23 cellular contexts compared by ENCODE assay signal in the genomic region with DNA sequence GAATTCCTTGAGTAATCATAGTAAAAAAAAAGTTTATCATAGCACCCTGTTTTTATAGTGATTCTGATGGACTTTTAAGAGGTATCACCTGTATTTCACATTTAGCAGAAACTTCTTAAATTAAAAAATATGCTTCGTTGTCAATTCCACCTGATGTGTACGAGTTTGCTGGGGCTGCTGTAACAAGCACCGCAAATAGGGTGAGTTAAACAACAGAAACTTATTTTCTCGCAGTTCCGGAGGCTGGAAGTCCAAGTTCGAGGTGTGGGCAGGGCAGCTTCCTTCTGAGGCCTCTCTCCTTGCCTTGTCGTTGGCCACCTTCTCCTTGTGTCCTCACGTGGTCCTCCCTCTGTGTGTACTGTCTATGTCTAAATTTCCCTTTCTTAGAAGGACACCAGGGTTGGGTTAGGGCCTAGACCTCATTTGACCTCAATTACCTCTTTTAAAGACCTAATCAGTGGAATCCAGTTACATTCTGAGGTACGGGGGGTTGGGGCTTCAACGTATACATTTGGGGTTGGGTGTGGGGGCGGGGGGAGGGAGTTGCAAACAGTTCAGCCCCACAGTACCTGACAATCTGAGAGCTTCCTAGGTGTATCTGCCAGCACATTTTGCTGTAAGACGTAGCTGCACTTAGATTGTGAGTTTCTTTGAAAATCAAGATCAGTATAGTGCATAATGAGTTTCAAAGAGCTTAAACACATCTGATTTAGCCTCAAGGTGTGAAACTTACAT.
"Had no signal": no experiment of that assay in that cellular context is flagged by ENCODE, and none has a peak within 500 bp of the region (broad histone marks: within the 10 kb centered on the region; RNA-seq: fewer than 3 reads in every experiment).

No MANE protein-coding gene starts in this region.

- DNase-seq: activated CD4-positive, alpha-beta T cell treated with anti-CD3 and anti-CD28 coated beads, Interleukin-2, amount 50 U/mL, for 4 hours; activated naive CD4-positive, alpha-beta T cell; activated T-cell treated with anti-CD3 and anti-CD28 coated beads for 4 hours; anterior cingulate cortex; brain microvascular endothelial cell; central memory CD4-positive, alpha-beta T cell; colonic mucosa; erythroblast; foreskin melanocyte; left ventricle myocardium inferior; mesenchymal stem cell; mucosa of descending colon; naive thymus-derived CD8-positive, alpha-beta T cell; nucleus accumbens; posterior cingulate gyrus; stimulated activated CD4-positive, alpha-beta T cell treated with anti-CD3 and anti-CD28 coated beads, Interleukin-12 subunit alpha, Interleukin-12 subunit beta, amount 100 ng/mL, for 4 hours; stimulated activated CD4-positive, alpha-beta T cell treated with anti-CD3 and anti-CD28 coated beads, Interleukin-1b, Interleukin-23, amount 100 ng/mL, for 48 hours; stimulated activated CD8-positive, alpha-beta memory T cell treated with anti-CD3 and anti-CD28 coated beads, Interleukin-4, amount 100 ng/mL, for 48 hours; stimulated activated naive CD4-positive, alpha-beta T cell treated with Interleukin-2 at 50 U/mL for 16 hours; tibial artery; WERI-Rb-1 had no signal

- H3K4me3 Mint-ChIP-seq: activated T-helper 17 cell treated with anti-CD3 and anti-CD28 coated beads, Interleukin-2, amount 50 U/mL, for 72 hours; naive thymus-derived CD8-positive, alpha-beta T cell; T-helper 1 cell treated with Interleukin-12 subunit alpha and Interleukin-12 subunit beta and Interleukin-4 antibody, amounts not matched to agents 30 μg/mL and 1 μg/mL, for 36 hours had no signal

- H3K9me3 Mint-ChIP-seq: activated T-helper 17 cell treated with anti-CD3 and anti-CD28 coated beads, Interleukin-2, amount 50 U/mL, for 72 hours; naive thymus-derived CD8-positive, alpha-beta T cell; T-helper 1 cell treated with Interleukin-12 subunit alpha and Interleukin-12 subunit beta and Interleukin-4 antibody, amounts not matched to agents 30 μg/mL and 1 μg/mL, for 36 hours had no signal

- H3K27ac ChIP-seq: brain microvascular endothelial cell, colonic mucosa, left ventricle myocardium inferior, tibial artery, WERI-Rb-1 had no signal

- H3K4me1 ChIP-seq: colonic mucosa, tibial artery had no signal

- H3K27ac Mint-ChIP-seq: T-helper 1 cell treated with Interleukin-12 subunit alpha and Interleukin-12 subunit beta and Interleukin-4 antibody, amounts not matched to agents 30 μg/mL and 1 μg/mL, for 36 hours had no signal

- H3K27me3 ChIP-seq: brain microvascular endothelial cell, colonic mucosa, tibial artery had no signal

- H3K27me3 Mint-ChIP-seq: activated T-helper 17 cell treated with anti-CD3 and anti-CD28 coated beads, Interleukin-2, amount 50 U/mL, for 72 hours; naive thymus-derived CD8-positive, alpha-beta T cell had no signal

- ATAC-seq: activated T-helper 17 cell treated with anti-CD3 and anti-CD28 coated beads, Interleukin-2, amount 50 U/mL, for 72 hours; mucosa of descending colon; naive thymus-derived CD8-positive, alpha-beta T cell had no signal

- H3K4me3 ChIP-seq: colonic mucosa, left ventricle myocardium inferior, mucosa of descending colon, tibial artery had no signal

- H3K9me3 ChIP-seq: colonic mucosa, left ventricle myocardium inferior, mucosa of descending colon, tibial artery had no signal
